Comparison of ENCODE assay signal across 26 cellular contexts in genomic region chr7:128845475-128845874, GRCh38.
"Had no signal": no experiment of that assay in that cellular context is flagged by ENCODE, and none has a peak within 500 bp of the region (broad histone marks: within the 10 kb centered on the region; RNA-seq: fewer than 3 reads in every experiment).

No MANE protein-coding gene starts in this region.

- H3K4me3 ChIP-seq: coronary artery, heart right ventricle, lower lobe of right lung, prostate gland, testis, tibial nerve, upper lobe of right lung, vagina had no signal

- H3K27me3 Mint-ChIP-seq: stimulated activated naive CD8-positive, alpha-beta T cell treated with anti-CD3 and anti-CD28 coated beads, Interleukin-15, amount 100 ng/mL, for 72 hours had no signal

- H3K27me3 ChIP-seq: heart right ventricle, testis, tibial nerve, upper lobe of right lung, vagina had no signal

- H3K9ac ChIP-seq: parathyroid adenoma had no signal

- H3K36me3 ChIP-seq: lower lobe of right lung, prostate gland, upper lobe of right lung had no signal

- DNase-seq: effector CD4-positive, alpha-beta T cell; endodermal cell; erythroblast; foreskin melanocyte; hypothalamus; lower lobe of right lung; natural killer cell; occipital lobe; retina; stimulated activated CD4-positive, alpha-beta T cell treated with anti-CD3 and anti-CD28 coated beads, Interleukin-4, amount 100 ng/mL, for 1 hour; stimulated activated CD8-positive, alpha-beta memory T cell treated with anti-CD3 and anti-CD28 coated beads, Interleukin-4, amount 100 ng/mL, for 48 hours; stimulated activated naive CD8-positive, alpha-beta T cell treated with anti-CD3 and anti-CD28 coated beads, Interleukin-15, amount 100 ng/mL, for 72 hours; testis; upper lobe of right lung had no signal

- H3K36me3 Mint-ChIP-seq: memory B cell; natural killer cell; stimulated activated memory B cell treated with anti-CD40 and anti-IgM and Interleukin-4, amounts not matched to agents 10 μg/mL and 1 μg/mL and 100 μg/mL, for 72 hours had no signal

- H3K4me1 ChIP-seq: lower lobe of right lung, prostate gland, testis, tibial nerve, upper lobe of right lung, vagina had no signal

- H3K27ac ChIP-seq: coronary artery, lower lobe of right lung, parathyroid adenoma, prostate gland, testis, tibial nerve, upper lobe of right lung, vagina had no signal

- H2AFZ ChIP-seq: parathyroid adenoma had no signal

- FAIRE-seq: endothelial cell of umbilical vein, islet of Langerhans had no signal

- H3K4me1 Mint-ChIP-seq: endodermal cell, mesothelial cell of epicardium, natural killer cell had no signal

- H3K4me3 Mint-ChIP-seq: endodermal cell; memory B cell; mesothelial cell of epicardium; natural killer cell; stimulated activated memory B cell treated with anti-CD40 and anti-IgM and Interleukin-4, amounts not matched to agents 10 μg/mL and 1 μg/mL and 100 μg/mL, for 72 hours; stimulated activated naive CD8-positive, alpha-beta T cell treated with anti-CD3 and anti-CD28 coated beads, Interleukin-15, amount 100 ng/mL, for 72 hours had no signal

- H3K79me2 ChIP-seq: parathyroid adenoma had no signal

- H3K9me3 Mint-ChIP-seq: endodermal cell; memory B cell; mesothelial cell of epicardium; natural killer cell; stimulated activated memory B cell treated with anti-CD40 and anti-IgM and Interleukin-4, amounts not matched to agents 10 μg/mL and 1 μg/mL and 100 μg/mL, for 72 hours; stimulated activated naive CD8-positive, alpha-beta T cell treated with anti-CD3 and anti-CD28 coated beads, Interleukin-15, amount 100 ng/mL, for 72 hours had no signal

- H3K9me3 ChIP-seq: heart right ventricle, lower lobe of right lung, prostate gland, testis, tibial nerve, upper lobe of right lung, vagina had no signal

- H3K27ac Mint-ChIP-seq: endodermal cell; memory B cell; mesothelial cell of epicardium; natural killer cell; stimulated activated memory B cell treated with anti-CD40 and anti-IgM and Interleukin-4, amounts not matched to agents 10 μg/mL and 1 μg/mL and 100 μg/mL, for 72 hours had no signal

- ATAC-seq: heart right ventricle; left lobe of liver; lower lobe of right lung; natural killer cell; stimulated activated memory B cell treated with anti-CD40 and anti-IgM and Interleukin-4, amounts not matched to agents 10 μg/mL and 1 μg/mL and 100 μg/mL, for 72 hours; stimulated activated naive CD8-positive, alpha-beta T cell treated with anti-CD3 and anti-CD28 coated beads, Interleukin-15, amount 100 ng/mL, for 72 hours; upper lobe of right lung had no signal
